26 cellular contexts compared by ENCODE assay signal in genomic region chr1:95572002-95572401, GRCh38.
"Had no signal": no experiment of that assay in that cellular context is flagged by ENCODE, and none has a peak within 500 bp of the region (broad histone marks: within the 10 kb centered on the region; RNA-seq: fewer than 3 reads in every experiment).

No MANE protein-coding gene starts in this region.

- H3K27me3 ChIP-seq: stomach, suprapubic skin, testis, thyroid gland, tibial artery, tibial nerve, transverse colon, upper lobe of left lung, upper lobe of right lung, uterus, vagina had no signal

- H3K36me3 ChIP-seq: stomach, suprapubic skin, thoracic aorta, thyroid gland, tibial artery, tibial nerve, transverse colon, upper lobe of left lung, upper lobe of right lung, uterus, vagina had no signal

- H3K27ac ChIP-seq: stomach, suprapubic skin, testis, thoracic aorta, thyroid gland, tibial artery, tibial nerve, transverse colon, upper lobe of left lung, upper lobe of right lung, uterus, vagina had no signal

- H3K9me3 ChIP-seq: stomach, suprapubic skin, testis, thoracic aorta, thyroid gland, tibial artery, tibial nerve, transverse colon, upper lobe of left lung, upper lobe of right lung, uterus, vagina had no signal

- H3K4me3 ChIP-seq: stomach, suprapubic skin, testis, thoracic aorta, thyroid gland, tibial artery, tibial nerve, transverse colon, upper lobe of left lung, upper lobe of right lung, uterus, vagina had no signal

- H3K4me1 ChIP-seq: stomach, suprapubic skin, testis, thyroid gland, tibial artery, tibial nerve, transverse colon, upper lobe of left lung, upper lobe of right lung, uterus, vagina had no signal

- ATAC-seq: stimulated activated effector memory CD8-positive, alpha-beta T cell treated with anti-CD3 and anti-CD28 coated beads, Interleukin-12 subunit alpha, Interleukin-12 subunit beta, amount 100 ng/mL, for 72 hours; stimulated activated memory B cell treated with anti-CD40 and anti-IgM and Interleukin-4, amounts not matched to agents 10 μg/mL and 1 μg/mL and 100 μg/mL, for 72 hours; stimulated activated naive B cell treated with anti-CD40 and anti-IgM and Interleukin-4, amounts not matched to agents 10 μg/mL and 1 μg/mL and 100 μg/mL, for 72 hours; stimulated activated naive CD8-positive, alpha-beta T cell treated with anti-CD3 and anti-CD28 coated beads, Interleukin-15, amount 100 ng/mL, for 72 hours; stimulated activated naive CD8-positive, alpha-beta T cell treated with anti-CD3 and anti-CD28 coated beads, Interleukin-15, Interleukin-2, amounts not matched to agents 100 U/mL and 50 U/mL, for 24 hours; upper lobe of right lung had no signal

- DNase-seq: stimulated activated CD4-positive, alpha-beta T cell treated with anti-CD3 and anti-CD28 coated beads, Interleukin-2, amount 100 ng/mL, for 48 hours; stimulated activated CD4-positive, alpha-beta T cell treated with anti-CD3 and anti-CD28 coated beads, Interleukin-4, amount 100 ng/mL, for 1 hour; stimulated activated CD4-positive, alpha-beta T cell treated with anti-CD3 and anti-CD28 coated beads, Interleukin-4, amount 100 ng/mL, for 24 hours; stimulated activated CD4-positive, alpha-beta T cell treated with anti-CD3 and anti-CD28 coated beads, Interleukin-4, amount 100 ng/mL, for 4 hours; stimulated activated CD8-positive, alpha-beta memory T cell treated with anti-CD3 and anti-CD28 coated beads, Interleukin-4, amount 100 ng/mL, for 48 hours; stimulated activated naive B cell treated with anti-CD40 and anti-IgM and Interleukin-4, amounts not matched to agents 10 μg/mL and 1 μg/mL and 100 μg/mL, for 72 hours; stimulated activated naive CD4-positive, alpha-beta T cell; stimulated activated naive CD4-positive, alpha-beta T cell treated with Interleukin-2 at 50 U/mL for 16 hours; stimulated activated naive CD8-positive, alpha-beta T cell treated with anti-CD3 and anti-CD28 coated beads, Interleukin-15, amount 100 ng/mL, for 72 hours; stimulated activated naive CD8-positive, alpha-beta T cell treated with anti-CD3 and anti-CD28 coated beads, Interleukin-15, Interleukin-2, amounts not matched to agents 100 U/mL and 50 U/mL, for 24 hours; stomach; substantia nigra; testis; thyroid gland; tibial artery; transverse colon; trophoblast cell; upper lobe of left lung; upper lobe of right lung; uterus had no signal
